1 cellular context compared by ENCODE assay signal in the genomic region with DNA sequence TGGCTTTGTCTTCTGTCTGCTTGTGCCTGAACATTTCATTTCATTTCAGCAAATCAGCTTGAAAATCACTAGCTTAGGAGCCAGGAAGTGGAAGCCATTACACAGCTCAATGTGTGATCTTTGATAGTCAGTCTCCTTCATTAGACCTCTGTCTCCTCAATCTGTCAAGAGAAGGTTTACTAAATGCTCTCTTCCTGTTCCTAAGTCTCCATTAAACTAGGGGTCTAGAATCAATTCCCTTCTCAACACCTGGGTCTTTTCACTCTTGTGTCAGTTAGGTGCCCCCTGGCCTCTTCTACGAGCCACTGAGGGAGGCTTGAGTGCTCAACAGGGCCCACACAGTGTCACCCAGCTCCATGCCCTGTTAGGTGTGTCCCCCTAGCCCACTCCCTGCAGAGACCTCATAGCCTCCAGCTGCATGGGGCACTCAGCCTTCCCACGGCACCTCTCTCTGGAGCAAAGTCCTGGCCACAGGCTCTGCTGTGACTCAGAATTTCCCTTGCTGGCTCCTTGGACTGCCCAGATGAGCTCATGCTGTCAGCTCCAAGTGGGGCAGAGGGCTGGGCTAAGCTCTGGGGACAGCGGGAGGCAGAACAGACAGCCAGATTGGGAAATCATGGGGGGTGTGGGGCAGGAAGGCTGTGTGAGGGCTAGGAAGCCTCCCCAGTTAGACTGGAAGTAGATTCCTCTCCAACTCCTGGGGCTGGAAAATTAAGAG.
A peak's percentile ranks its signal among the peaks of the same experiment; 100 is the strongest.
TF ChIP-seq lines count a peak whose summit lies in the region.

No MANE protein-coding gene starts in this region.

TF ChIP-seq in K562, 482 proteins besides CTCF, POLR2A, EP300 and RAD21 (continued from another document and continues in another):
- TF ChIP-seq, protein P1, sequence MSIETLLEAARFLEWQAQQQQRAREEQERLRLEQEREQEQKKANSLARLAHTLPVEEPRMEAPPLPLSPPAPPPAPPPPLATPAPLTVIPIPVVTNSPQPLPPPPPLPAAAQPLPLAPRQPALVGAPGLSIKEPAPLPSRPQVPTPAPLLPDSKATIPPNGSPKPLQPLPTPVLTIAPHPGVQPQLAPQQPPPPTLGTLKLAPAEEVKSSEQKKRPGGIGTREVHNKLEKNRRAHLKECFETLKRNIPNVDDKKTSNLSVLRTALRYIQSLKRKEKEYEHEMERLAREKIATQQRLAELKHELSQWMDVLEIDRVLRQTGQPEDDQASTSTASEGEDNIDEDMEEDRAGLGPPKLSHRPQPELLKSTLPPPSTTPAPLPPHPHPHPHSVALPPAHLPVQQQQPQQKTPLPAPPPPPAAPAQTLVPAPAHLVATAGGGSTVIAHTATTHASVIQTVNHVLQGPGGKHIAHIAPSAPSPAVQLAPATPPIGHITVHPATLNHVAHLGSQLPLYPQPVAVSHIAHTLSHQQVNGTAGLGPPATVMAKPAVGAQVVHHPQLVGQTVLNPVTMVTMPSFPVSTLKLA (conservative IDR thresholded peaks at IDR 0.05) = no peak
- no peak for TF ChIP-seq ZNF239 (CRISPR knock-in tag; IDR thresholded peaks at IDR 0.05)
- TF ChIP-seq KAT2B (IDR thresholded peaks at IDR 0.05; ENCODE audit: low read depth, low read length) = no peak
- no peak for TF ChIP-seq ZEB2 (IDR thresholded peaks at IDR 0.05)
- TF ChIP-seq, protein P2, sequence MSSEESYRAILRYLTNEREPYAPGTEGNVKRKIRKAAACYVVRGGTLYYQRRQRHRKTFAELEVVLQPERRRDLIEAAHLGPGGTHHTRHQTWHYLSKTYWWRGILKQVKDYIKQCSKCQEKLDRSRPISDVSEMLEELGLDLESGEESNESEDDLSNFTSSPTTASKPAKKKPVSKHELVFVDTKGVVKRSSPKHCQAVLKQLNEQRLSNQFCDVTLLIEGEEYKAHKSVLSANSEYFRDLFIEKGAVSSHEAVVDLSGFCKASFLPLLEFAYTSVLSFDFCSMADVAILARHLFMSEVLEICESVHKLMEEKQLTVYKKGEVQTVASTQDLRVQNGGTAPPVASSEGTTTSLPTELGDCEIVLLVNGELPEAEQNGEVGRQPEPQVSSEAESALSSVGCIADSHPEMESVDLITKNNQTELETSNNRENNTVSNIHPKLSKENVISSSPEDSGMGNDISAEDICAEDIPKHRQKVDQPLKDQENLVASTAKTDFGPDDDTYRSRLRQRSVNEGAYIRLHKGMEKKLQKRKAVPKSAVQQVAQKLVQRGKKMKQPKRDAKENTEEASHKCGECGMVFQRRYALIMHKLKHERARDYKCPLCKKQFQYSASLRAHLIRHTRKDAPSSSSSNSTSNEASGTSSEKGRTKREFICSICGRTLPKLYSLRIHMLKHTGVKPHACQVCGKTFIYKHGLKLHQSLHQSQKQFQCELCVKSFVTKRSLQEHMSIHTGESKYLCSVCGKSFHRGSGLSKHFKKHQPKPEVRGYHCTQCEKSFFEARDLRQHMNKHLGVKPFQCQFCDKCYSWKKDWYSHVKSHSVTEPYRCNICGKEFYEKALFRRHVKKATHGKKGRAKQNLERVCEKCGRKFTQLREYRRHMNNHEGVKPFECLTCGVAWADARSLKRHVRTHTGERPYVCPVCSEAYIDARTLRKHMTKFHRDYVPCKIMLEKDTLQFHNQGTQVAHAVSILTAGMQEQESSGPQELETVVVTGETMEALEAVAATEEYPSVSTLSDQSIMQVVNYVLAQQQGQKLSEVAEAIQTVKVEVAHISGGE (CRISPR knock-in tag; IDR thresholded peaks at IDR 0.05) = peak in 1 of 3 experiments; percentile 33; a peak in 1 of 6 replicates
- TF ChIP-seq JUNB (CRISPR knock-in tag; conservative IDR thresholded peaks at IDR 0.05) = peak; percentile 27; the same call in 1 of the 2 replicates
- TF ChIP-seq BDP1 (IDR thresholded peaks at IDR 0.05; ENCODE audit: insufficient read depth, insufficient read length) = no peak
- TF ChIP-seq ZKSCAN1 (IDR thresholded peaks at IDR 0.05; ENCODE audit: low read depth, low read length) = no peak
- TF ChIP-seq, protein P3, sequence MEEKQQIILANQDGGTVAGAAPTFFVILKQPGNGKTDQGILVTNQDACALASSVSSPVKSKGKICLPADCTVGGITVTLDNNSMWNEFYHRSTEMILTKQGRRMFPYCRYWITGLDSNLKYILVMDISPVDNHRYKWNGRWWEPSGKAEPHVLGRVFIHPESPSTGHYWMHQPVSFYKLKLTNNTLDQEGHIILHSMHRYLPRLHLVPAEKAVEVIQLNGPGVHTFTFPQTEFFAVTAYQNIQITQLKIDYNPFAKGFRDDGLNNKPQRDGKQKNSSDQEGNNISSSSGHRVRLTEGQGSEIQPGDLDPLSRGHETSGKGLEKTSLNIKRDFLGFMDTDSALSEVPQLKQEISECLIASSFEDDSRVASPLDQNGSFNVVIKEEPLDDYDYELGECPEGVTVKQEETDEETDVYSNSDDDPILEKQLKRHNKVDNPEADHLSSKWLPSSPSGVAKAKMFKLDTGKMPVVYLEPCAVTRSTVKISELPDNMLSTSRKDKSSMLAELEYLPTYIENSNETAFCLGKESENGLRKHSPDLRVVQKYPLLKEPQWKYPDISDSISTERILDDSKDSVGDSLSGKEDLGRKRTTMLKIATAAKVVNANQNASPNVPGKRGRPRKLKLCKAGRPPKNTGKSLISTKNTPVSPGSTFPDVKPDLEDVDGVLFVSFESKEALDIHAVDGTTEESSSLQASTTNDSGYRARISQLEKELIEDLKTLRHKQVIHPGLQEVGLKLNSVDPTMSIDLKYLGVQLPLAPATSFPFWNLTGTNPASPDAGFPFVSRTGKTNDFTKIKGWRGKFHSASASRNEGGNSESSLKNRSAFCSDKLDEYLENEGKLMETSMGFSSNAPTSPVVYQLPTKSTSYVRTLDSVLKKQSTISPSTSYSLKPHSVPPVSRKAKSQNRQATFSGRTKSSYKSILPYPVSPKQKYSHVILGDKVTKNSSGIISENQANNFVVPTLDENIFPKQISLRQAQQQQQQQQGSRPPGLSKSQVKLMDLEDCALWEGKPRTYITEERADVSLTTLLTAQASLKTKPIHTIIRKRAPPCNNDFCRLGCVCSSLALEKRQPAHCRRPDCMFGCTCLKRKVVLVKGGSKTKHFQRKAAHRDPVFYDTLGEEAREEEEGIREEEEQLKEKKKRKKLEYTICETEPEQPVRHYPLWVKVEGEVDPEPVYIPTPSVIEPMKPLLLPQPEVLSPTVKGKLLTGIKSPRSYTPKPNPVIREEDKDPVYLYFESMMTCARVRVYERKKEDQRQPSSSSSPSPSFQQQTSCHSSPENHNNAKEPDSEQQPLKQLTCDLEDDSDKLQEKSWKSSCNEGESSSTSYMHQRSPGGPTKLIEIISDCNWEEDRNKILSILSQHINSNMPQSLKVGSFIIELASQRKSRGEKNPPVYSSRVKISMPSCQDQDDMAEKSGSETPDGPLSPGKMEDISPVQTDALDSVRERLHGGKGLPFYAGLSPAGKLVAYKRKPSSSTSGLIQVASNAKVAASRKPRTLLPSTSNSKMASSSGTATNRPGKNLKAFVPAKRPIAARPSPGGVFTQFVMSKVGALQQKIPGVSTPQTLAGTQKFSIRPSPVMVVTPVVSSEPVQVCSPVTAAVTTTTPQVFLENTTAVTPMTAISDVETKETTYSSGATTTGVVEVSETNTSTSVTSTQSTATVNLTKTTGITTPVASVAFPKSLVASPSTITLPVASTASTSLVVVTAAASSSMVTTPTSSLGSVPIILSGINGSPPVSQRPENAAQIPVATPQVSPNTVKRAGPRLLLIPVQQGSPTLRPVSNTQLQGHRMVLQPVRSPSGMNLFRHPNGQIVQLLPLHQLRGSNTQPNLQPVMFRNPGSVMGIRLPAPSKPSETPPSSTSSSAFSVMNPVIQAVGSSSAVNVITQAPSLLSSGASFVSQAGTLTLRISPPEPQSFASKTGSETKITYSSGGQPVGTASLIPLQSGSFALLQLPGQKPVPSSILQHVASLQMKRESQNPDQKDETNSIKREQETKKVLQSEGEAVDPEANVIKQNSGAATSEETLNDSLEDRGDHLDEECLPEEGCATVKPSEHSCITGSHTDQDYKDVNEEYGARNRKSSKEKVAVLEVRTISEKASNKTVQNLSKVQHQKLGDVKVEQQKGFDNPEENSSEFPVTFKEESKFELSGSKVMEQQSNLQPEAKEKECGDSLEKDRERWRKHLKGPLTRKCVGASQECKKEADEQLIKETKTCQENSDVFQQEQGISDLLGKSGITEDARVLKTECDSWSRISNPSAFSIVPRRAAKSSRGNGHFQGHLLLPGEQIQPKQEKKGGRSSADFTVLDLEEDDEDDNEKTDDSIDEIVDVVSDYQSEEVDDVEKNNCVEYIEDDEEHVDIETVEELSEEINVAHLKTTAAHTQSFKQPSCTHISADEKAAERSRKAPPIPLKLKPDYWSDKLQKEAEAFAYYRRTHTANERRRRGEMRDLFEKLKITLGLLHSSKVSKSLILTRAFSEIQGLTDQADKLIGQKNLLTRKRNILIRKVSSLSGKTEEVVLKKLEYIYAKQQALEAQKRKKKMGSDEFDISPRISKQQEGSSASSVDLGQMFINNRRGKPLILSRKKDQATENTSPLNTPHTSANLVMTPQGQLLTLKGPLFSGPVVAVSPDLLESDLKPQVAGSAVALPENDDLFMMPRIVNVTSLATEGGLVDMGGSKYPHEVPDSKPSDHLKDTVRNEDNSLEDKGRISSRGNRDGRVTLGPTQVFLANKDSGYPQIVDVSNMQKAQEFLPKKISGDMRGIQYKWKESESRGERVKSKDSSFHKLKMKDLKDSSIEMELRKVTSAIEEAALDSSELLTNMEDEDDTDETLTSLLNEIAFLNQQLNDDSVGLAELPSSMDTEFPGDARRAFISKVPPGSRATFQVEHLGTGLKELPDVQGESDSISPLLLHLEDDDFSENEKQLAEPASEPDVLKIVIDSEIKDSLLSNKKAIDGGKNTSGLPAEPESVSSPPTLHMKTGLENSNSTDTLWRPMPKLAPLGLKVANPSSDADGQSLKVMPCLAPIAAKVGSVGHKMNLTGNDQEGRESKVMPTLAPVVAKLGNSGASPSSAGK (IDR thresholded peaks at IDR 0.05) = no peak
- TF ChIP-seq LCOR (CRISPR knock-in tag; IDR thresholded peaks at IDR 0.05) = no peak
- peak; percentile 73 for TF ChIP-seq CEBPG (CRISPR knock-in tag; IDR thresholded peaks at IDR 0.05)
- peak in 1 of 2 experiments; percentile 77; a peak in 2 of 4 replicates for TF ChIP-seq CEBPG (tag; conservative IDR thresholded peaks at IDR 0.05 in 1 of 2, IDR thresholded peaks at IDR 0.05 in 1 of 2)
- TF ChIP-seq, protein P4, sequence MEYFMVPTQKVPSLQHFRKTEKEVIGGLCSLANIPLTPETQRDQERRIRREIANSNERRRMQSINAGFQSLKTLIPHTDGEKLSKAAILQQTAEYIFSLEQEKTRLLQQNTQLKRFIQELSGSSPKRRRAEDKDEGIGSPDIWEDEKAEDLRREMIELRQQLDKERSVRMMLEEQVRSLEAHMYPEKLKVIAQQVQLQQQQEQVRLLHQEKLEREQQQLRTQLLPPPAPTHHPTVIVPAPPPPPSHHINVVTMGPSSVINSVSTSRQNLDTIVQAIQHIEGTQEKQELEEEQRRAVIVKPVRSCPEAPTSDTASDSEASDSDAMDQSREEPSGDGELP (CRISPR knock-in tag; IDR thresholded peaks at IDR 0.05; ENCODE audit: borderline replicate concordance) = peak; percentile 60; the same call in 1 of the 2 replicates
- TF ChIP-seq, protein P5, sequence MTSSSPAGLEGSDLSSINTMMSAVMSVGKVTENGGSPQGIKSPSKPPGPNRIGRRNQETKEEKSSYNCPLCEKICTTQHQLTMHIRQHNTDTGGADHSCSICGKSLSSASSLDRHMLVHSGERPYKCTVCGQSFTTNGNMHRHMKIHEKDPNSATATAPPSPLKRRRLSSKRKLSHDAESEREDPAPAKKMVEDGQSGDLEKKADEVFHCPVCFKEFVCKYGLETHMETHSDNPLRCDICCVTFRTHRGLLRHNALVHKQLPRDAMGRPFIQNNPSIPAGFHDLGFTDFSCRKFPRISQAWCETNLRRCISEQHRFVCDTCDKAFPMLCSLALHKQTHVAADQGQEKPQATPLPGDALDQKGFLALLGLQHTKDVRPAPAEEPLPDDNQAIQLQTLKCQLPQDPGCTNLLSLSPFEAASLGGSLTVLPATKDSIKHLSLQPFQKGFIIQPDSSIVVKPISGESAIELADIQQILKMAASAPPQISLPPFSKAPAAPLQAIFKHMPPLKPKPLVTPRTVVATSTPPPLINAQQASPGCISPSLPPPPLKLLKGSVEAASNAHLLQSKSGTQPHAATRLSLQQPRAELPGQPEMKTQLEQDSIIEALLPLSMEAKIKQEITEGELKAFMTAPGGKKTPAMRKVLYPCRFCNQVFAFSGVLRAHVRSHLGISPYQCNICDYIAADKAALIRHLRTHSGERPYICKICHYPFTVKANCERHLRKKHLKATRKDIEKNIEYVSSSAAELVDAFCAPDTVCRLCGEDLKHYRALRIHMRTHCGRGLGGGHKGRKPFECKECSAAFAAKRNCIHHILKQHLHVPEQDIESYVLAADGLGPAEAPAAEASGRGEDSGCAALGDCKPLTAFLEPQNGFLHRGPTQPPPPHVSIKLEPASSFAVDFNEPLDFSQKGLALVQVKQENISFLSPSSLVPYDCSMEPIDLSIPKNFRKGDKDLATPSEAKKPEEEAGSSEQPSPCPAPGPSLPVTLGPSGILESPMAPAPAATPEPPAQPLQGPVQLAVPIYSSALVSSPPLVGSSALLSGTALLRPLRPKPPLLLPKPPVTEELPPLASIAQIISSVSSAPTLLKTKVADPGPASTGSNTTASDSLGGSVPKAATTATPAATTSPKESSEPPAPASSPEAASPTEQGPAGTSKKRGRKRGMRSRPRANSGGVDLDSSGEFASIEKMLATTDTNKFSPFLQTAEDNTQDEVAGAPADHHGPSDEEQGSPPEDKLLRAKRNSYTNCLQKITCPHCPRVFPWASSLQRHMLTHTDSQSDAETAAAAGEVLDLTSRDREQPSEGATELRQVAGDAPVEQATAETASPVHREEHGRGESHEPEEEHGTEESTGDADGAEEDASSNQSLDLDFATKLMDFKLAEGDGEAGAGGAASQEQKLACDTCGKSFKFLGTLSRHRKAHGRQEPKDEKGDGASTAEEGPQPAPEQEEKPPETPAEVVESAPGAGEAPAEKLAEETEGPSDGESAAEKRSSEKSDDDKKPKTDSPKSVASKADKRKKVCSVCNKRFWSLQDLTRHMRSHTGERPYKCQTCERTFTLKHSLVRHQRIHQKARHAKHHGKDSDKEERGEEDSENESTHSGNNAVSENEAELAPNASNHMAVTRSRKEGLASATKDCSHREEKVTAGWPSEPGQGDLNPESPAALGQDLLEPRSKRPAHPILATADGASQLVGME (CRISPR knock-in tag; IDR thresholded peaks at IDR 0.05) = no peak
- TF ChIP-seq ZNF589 (CRISPR knock-in tag; IDR thresholded peaks at IDR 0.05; ENCODE audit: low read depth) = no peak
- TF ChIP-seq DACH1 (IDR thresholded peaks at IDR 0.05; ENCODE audit: partially characterized antibody) = no peak
- no peak for TF ChIP-seq POLR2AphosphoS5 (IDR thresholded peaks at IDR 0.05; ENCODE audit: control insufficient read depth, insufficient read depth, low read depth, low read length)
- no peak for TF ChIP-seq ZKSCAN3 (CRISPR knock-in tag; IDR thresholded peaks at IDR 0.05)
- no peak for TF ChIP-seq SMC3 (conservative IDR thresholded peaks at IDR 0.05; ENCODE audit: insufficient read depth, low read depth, low read length)
- peak; percentile 68; the same call in 1 of the 2 replicates for TF ChIP-seq PHF21A (IDR thresholded peaks at IDR 0.05; ENCODE audit: borderline replicate concordance, low read depth)
- TF ChIP-seq PHF8 (IDR thresholded peaks at IDR 0.05; ENCODE audit: borderline replicate concordance, low read length) = no peak
- TF ChIP-seq MEF2D (tag; conservative IDR thresholded peaks at IDR 0.05; ENCODE audit: low read depth) = no peak
- TF ChIP-seq FOXJ2 (tag; IDR thresholded peaks at IDR 0.05) = no peak
- peak; percentile 91 for TF ChIP-seq JUND (IDR thresholded peaks at IDR 0.05; ENCODE audit: borderline replicate concordance, low read depth, low read length)
- peak; percentile 90 for TF ChIP-seq JUND (tag; IDR thresholded peaks at IDR 0.05; ENCODE audit: borderline replicate concordance, low read depth, low read length)
- no peak for TF ChIP-seq NFXL1 (CRISPR knock-in tag; IDR thresholded peaks at IDR 0.05)
